9 cellular contexts compared by ENCODE assay signal in genomic region chr16:27972500-27972899, GRCh38.
DNase-seq lines count a peak whose midpoint lies in the region; ATAC-seq, FAIRE-seq and TF ChIP-seq lines count a peak whose summit lies in the region.
"Had no signal": no experiment of that assay in that cellular context is flagged by ENCODE, and none has a peak within 500 bp of the region (broad histone marks: within the 10 kb centered on the region; RNA-seq: fewer than 3 reads in every experiment).

No MANE protein-coding gene starts in this region.

- TF ChIP-seq RAD21 in Ishikawa (IDR thresholded peaks at IDR 0.05; ENCODE audit: low read depth), result peak; percentile 84

- no peak for TF ChIP-seq EP300 in Ishikawa (IDR thresholded peaks at IDR 0.05; ENCODE audit: borderline replicate concordance)

- H3K9me3 ChIP-seq in left lung, result no peaks in the 10 kb centered on the region
- H3K9me3 ChIP-seq: vagina had no signal

- TF ChIP-seq CTCF in bronchial epithelial cell (IDR thresholded peaks at IDR 0.05; ENCODE audit: insufficient read depth, low read length, severe bottlenecking) (peak; percentile 54), left lung (IDR thresholded peaks at IDR 0.05) (peak in 1 of 2 donors; percentile 37)

- H3K27ac ChIP-seq in left lung, result no peak overlapping the region
- H3K27ac ChIP-seq: vagina had no signal

- DNase-seq in ELR (ENCODE audit: low read depth) (peak; percentile 59), SKM-1 (lab: John Stamatoyannopoulos, UW; ENCODE audit: unreplicated experiment) (peak; percentile 7), bronchial epithelial cell (ENCODE audit: low read depth) (peak; percentile 50), left lung (no peak), amniotic stem cell (lab: John Stamatoyannopoulos, UW) (no peak)
- DNase-seq in stimulated activated naive CD4-positive, alpha-beta T cell (lab: John Stamatoyannopoulos, UW), result peak in 4 of 6 experiments; percentile 5 to 41 (median 36)

- FAIRE-seq in bronchial epithelial cell (lab: Jason Lieb, UNC), result no peak

- H3K27me3 ChIP-seq in bronchial epithelial cell (ENCODE audit: control insufficient read depth, insufficient read depth, low read length) (no peaks in the 10 kb centered on the region), left lung (peaks cover 0 to 25% of the 10 kb centered on the region in 2 donors)
- H3K27me3 ChIP-seq: vagina had no signal

- H3K4me3 ChIP-seq in bronchial epithelial cell (ENCODE audit: low read depth, low read length) (no peak overlapping the region), left lung (no peak overlapping the region)
- H3K4me3 ChIP-seq: vagina had no signal

- intact Hi-C loops in left lung (cut with DNase I), result no loop called here

- ATAC-seq in left lung (peak; percentile 71), GM18861 (IDR thresholded peaks at IDR 0.05; ENCODE audit: unreplicated experiment) (no peak)

- H3K36me3 ChIP-seq in bronchial epithelial cell (ENCODE audit: control insufficient read depth, insufficient read depth, low read length) (no peaks in the 10 kb centered on the region), left lung (no peaks in the 10 kb centered on the region)
- H3K36me3 ChIP-seq: vagina had no signal

- no peaks in the 10 kb centered on the region for H3K4me1 ChIP-seq in left lung
- H3K4me1 ChIP-seq: vagina had no signal

TF ChIP-seq in Ishikawa, 13 proteins besides CTCF, POLR2A, EP300 and RAD21:
- TF ChIP-seq TAF1 (IDR thresholded peaks at IDR 0.05; ENCODE audit: low read depth) (no peak), MAX (IDR thresholded peaks at IDR 0.05) (no peak), USF1 (IDR thresholded peaks at IDR 0.05) (no peak), EGR1 (IDR thresholded peaks at IDR 0.05) (no peak), FOXM1 (IDR thresholded peaks at IDR 0.05; ENCODE audit: borderline replicate concordance, low read depth) (no peak), CEBPB (IDR thresholded peaks at IDR 0.05) (no peak), YY1 (IDR thresholded peaks at IDR 0.05; ENCODE audit: low read depth) (no peak), NFIC (IDR thresholded peaks at IDR 0.05) (no peak), CREB1 (IDR thresholded peaks at IDR 0.05; ENCODE audit: low read depth) (no peak), TCF12 (IDR thresholded peaks at IDR 0.05; ENCODE audit: low read depth) (no peak), ZBTB7A (IDR thresholded peaks at IDR 0.05; ENCODE audit: low read depth) (no peak), TEAD4 (IDR thresholded peaks at IDR 0.05) (no peak)
- TF ChIP-seq, protein P1, sequence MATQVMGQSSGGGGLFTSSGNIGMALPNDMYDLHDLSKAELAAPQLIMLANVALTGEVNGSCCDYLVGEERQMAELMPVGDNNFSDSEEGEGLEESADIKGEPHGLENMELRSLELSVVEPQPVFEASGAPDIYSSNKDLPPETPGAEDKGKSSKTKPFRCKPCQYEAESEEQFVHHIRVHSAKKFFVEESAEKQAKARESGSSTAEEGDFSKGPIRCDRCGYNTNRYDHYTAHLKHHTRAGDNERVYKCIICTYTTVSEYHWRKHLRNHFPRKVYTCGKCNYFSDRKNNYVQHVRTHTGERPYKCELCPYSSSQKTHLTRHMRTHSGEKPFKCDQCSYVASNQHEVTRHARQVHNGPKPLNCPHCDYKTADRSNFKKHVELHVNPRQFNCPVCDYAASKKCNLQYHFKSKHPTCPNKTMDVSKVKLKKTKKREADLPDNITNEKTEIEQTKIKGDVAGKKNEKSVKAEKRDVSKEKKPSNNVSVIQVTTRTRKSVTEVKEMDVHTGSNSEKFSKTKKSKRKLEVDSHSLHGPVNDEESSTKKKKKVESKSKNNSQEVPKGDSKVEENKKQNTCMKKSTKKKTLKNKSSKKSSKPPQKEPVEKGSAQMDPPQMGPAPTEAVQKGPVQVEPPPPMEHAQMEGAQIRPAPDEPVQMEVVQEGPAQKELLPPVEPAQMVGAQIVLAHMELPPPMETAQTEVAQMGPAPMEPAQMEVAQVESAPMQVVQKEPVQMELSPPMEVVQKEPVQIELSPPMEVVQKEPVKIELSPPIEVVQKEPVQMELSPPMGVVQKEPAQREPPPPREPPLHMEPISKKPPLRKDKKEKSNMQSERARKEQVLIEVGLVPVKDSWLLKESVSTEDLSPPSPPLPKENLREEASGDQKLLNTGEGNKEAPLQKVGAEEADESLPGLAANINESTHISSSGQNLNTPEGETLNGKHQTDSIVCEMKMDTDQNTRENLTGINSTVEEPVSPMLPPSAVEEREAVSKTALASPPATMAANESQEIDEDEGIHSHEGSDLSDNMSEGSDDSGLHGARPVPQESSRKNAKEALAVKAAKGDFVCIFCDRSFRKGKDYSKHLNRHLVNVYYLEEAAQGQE (IDR thresholded peaks at IDR 0.05; ENCODE audit: low read depth), result no peak

Comparison
In these comparisons a context has a peak if more than half of its experiments do, and no peak if none do; other contexts are left out.
1. DNase-seq: peak in ELR (single experiment), SKM-1 (single experiment), bronchial epithelial cell (single experiment) and stimulated activated naive CD4-positive, alpha-beta T cell (4 of 6); none in left lung (0 of 2) and amniotic stem cell (single experiment).